36 cellular contexts compared by ENCODE assay signal in the genomic region with DNA sequence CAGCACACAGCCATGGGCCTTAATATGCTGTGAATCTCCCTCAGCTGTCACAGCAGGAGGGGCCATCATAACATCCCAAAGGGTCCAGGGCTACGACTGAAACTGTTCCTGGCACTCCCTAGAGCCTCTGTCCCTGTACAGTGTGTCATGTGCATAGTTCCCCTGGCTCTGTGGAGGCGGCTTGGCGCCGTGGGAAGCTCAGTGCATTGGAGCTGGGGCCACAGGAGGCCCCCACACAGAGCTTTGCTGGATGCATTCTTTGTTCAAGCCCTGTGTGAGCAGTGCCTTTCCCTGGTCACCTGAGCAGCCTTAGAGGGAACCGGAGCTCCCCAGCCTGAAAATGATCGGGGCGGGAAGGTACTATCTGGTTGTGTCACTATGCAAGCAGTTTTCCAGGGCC.
"Had no signal": no experiment of that assay in that cellular context is flagged by ENCODE, and none has a peak within 500 bp of the region (broad histone marks: within the 10 kb centered on the region; RNA-seq: fewer than 3 reads in every experiment).

No MANE protein-coding gene starts in this region.

- H3K4me1 Mint-ChIP-seq: activated naive CD4-positive, alpha-beta T cell treated with anti-CD3 and anti-CD28 coated beads, Interleukin-2, amount 50 U/mL, for 24 hours; activated naive CD8-positive, alpha-beta T cell treated with anti-CD3 and anti-CD28 coated beads for 36 hours; activated T-helper 17 cell treated with anti-CD3 and anti-CD28 coated beads, Interleukin-2, amount 50 U/mL, for 72 hours; central memory CD8-positive, alpha-beta T cell had no signal

- H3K9me3 ChIP-seq: adrenal gland, breast epithelium, esophagus squamous epithelium, heart left ventricle had no signal

- H3K27ac ChIP-seq: adrenal gland, breast epithelium, cardiac muscle cell, coronary artery, dorsolateral prefrontal cortex, esophagus squamous epithelium, heart left ventricle, WERI-Rb-1 had no signal

- H3K36me3 ChIP-seq: adrenal gland, breast epithelium had no signal

- H3K4me3 Mint-ChIP-seq: activated B cell treated with CpG ODN at 0.5 μM for 24 hours; activated CD8-positive, alpha-beta T cell treated with anti-CD3 and anti-CD28 coated beads for 36 hours; activated naive CD4-positive, alpha-beta T cell treated with anti-CD3 and anti-CD28 coated beads, Interleukin-2, amount 50 U/mL, for 24 hours; activated naive CD8-positive, alpha-beta T cell treated with anti-CD3 and anti-CD28 coated beads for 36 hours; activated naive CD8-positive, alpha-beta T cell treated with anti-CD3 and anti-CD28 coated beads, Interleukin-2, amount 50 U/mL, for 24 hours; activated T-cell treated with anti-CD3 and anti-CD28 coated beads, Interleukin-2, amount 50 U/mL, for 4 hours; activated T-helper 17 cell treated with anti-CD3 and anti-CD28 coated beads, Interleukin-2, amount 50 U/mL, for 72 hours; brain; central memory CD8-positive, alpha-beta T cell; dendritic cell treated with granulocyte-macrophage colony-stimulating factor and Interleukin-4, amounts not matched to agents 40 ng/mL and 50 ng/mL, for 4 days; T-helper 17 cell; T-helper 2 cell treated with Interferon-gamma antibody and Interleukin-4, amounts not matched to agents 5 μg/mL and 100 μg/mL, for 36 hours had no signal

- H3K4me3 ChIP-seq: adrenal gland, breast epithelium, cardiac muscle cell, coronary artery, dorsolateral prefrontal cortex, esophagus squamous epithelium, heart left ventricle had no signal

- H3K9me3 Mint-ChIP-seq: activated B cell treated with CpG ODN at 0.5 μM for 24 hours; activated CD8-positive, alpha-beta T cell treated with anti-CD3 and anti-CD28 coated beads for 36 hours; activated naive CD4-positive, alpha-beta T cell treated with anti-CD3 and anti-CD28 coated beads, Interleukin-2, amount 50 U/mL, for 24 hours; activated naive CD8-positive, alpha-beta T cell treated with anti-CD3 and anti-CD28 coated beads for 36 hours; activated naive CD8-positive, alpha-beta T cell treated with anti-CD3 and anti-CD28 coated beads, Interleukin-2, amount 50 U/mL, for 24 hours; activated T-cell treated with anti-CD3 and anti-CD28 coated beads, Interleukin-2, amount 50 U/mL, for 4 hours; activated T-helper 17 cell treated with anti-CD3 and anti-CD28 coated beads, Interleukin-2, amount 50 U/mL, for 72 hours; central memory CD8-positive, alpha-beta T cell; dendritic cell treated with granulocyte-macrophage colony-stimulating factor and Interleukin-4, amounts not matched to agents 40 ng/mL and 50 ng/mL, for 4 days; T-helper 2 cell treated with Interferon-gamma antibody and Interleukin-4, amounts not matched to agents 5 μg/mL and 100 μg/mL, for 36 hours had no signal

- DNase-seq: activated B cell treated with CpG ODN at 0.5 μM for 24 hours; activated CD4-positive, alpha-beta T cell treated with anti-CD3 and anti-CD28 coated beads for 48 hours; activated CD4-positive, alpha-beta T cell treated with anti-CD3 and anti-CD28 coated beads, Interleukin-2, amount 50 U/mL, for 1 hour; activated CD4-positive, alpha-beta T cell treated with anti-CD3 and anti-CD28 coated beads, Interleukin-2, amount 50 U/mL, for 48 hours; activated CD8-positive, alpha-beta memory T cell treated with anti-CD3 and anti-CD28 coated beads for 24 hours; activated CD8-positive, alpha-beta T cell treated with anti-CD3 and anti-CD28 coated beads for 36 hours; activated effector memory CD4-positive, alpha-beta T cell treated with Interleukin-2 at 50 U/mL for 16 hours; activated gamma-delta T cell treated with Interleukin-2 at 50 U/mL for 16 hours; activated naive CD4-positive, alpha-beta T cell treated with Interleukin-2 at 50 U/mL for 16 hours; activated naive CD8-positive, alpha-beta T cell treated with anti-CD3 and anti-CD28 coated beads for 36 hours; activated naive CD8-positive, alpha-beta T cell treated with anti-CD3 and anti-CD28 coated beads, Interleukin-2, amount 50 U/mL, for 24 hours; activated T-cell treated with anti-CD3 and anti-CD28 coated beads, Interleukin-2, amount 50 U/mL, for 4 hours; adrenal gland; amygdala; aorta; dorsolateral prefrontal cortex; effector memory CD4-positive, alpha-beta T cell; erythroblast; esophagus squamous epithelium; foreskin melanocyte; glutamatergic neuron; T-helper 1 cell; T-helper 17 cell; T1000; WERI-Rb-1 had no signal

- H3K4me1 ChIP-seq: adrenal gland, breast epithelium, esophagus squamous epithelium had no signal

- H3K27me3 Mint-ChIP-seq: activated B cell treated with CpG ODN at 0.5 μM for 24 hours; activated CD8-positive, alpha-beta T cell treated with anti-CD3 and anti-CD28 coated beads for 36 hours; activated naive CD4-positive, alpha-beta T cell treated with anti-CD3 and anti-CD28 coated beads, Interleukin-2, amount 50 U/mL, for 24 hours; activated naive CD8-positive, alpha-beta T cell treated with anti-CD3 and anti-CD28 coated beads for 36 hours; activated naive CD8-positive, alpha-beta T cell treated with anti-CD3 and anti-CD28 coated beads, Interleukin-2, amount 50 U/mL, for 24 hours; activated T-helper 17 cell treated with anti-CD3 and anti-CD28 coated beads, Interleukin-2, amount 50 U/mL, for 72 hours; brain; central memory CD8-positive, alpha-beta T cell; dendritic cell treated with granulocyte-macrophage colony-stimulating factor and Interleukin-4, amounts not matched to agents 40 ng/mL and 50 ng/mL, for 4 days; T-helper 17 cell had no signal

- H3K27ac Mint-ChIP-seq: activated B cell treated with CpG ODN at 0.5 μM for 24 hours; activated CD8-positive, alpha-beta T cell treated with anti-CD3 and anti-CD28 coated beads for 36 hours; activated naive CD4-positive, alpha-beta T cell treated with anti-CD3 and anti-CD28 coated beads, Interleukin-2, amount 50 U/mL, for 24 hours; activated naive CD8-positive, alpha-beta T cell treated with anti-CD3 and anti-CD28 coated beads for 36 hours; activated naive CD8-positive, alpha-beta T cell treated with anti-CD3 and anti-CD28 coated beads, Interleukin-2, amount 50 U/mL, for 24 hours; activated T-helper 17 cell treated with anti-CD3 and anti-CD28 coated beads, Interleukin-2, amount 50 U/mL, for 72 hours; dendritic cell treated with granulocyte-macrophage colony-stimulating factor and Interleukin-4, amounts not matched to agents 40 ng/mL and 50 ng/mL, for 4 days; T-helper 17 cell; T-helper 2 cell treated with Interferon-gamma antibody and Interleukin-4, amounts not matched to agents 5 μg/mL and 100 μg/mL, for 36 hours had no signal

- H3K27me3 ChIP-seq: adrenal gland, breast epithelium, cardiac muscle cell, dorsolateral prefrontal cortex, esophagus squamous epithelium, heart left ventricle had no signal

- ATAC-seq: activated CD4-positive, CD25-positive, alpha-beta regulatory T cell treated with anti-CD3 and anti-CD28 coated beads, Interleukin-2, amount 50 U/mL, for 24 hours; activated CD8-positive, alpha-beta T cell treated with anti-CD3 and anti-CD28 coated beads for 36 hours; activated naive CD8-positive, alpha-beta T cell treated with anti-CD3 and anti-CD28 coated beads, Interleukin-2, amount 50 U/mL, for 24 hours; activated T-cell treated with anti-CD3 and anti-CD28 coated beads, Interleukin-2, amount 50 U/mL, for 4 hours; activated T-helper 17 cell treated with anti-CD3 and anti-CD28 coated beads, Interleukin-2, amount 50 U/mL, for 72 hours; heart left ventricle; T-helper 17 cell had no signal
